Comparison of ENCODE assay signal across 9 cellular contexts in genomic region chr16:31200821-31201510, GRCh38. TPM values are rescaled to one million over a fixed set of nuclear protein-coding genes. Genes with fewer than 3 reads are reported as not detected.
A peak's percentile ranks its signal among the peaks of the same experiment; 100 is the strongest.
DNase-seq lines count a peak whose midpoint lies in the region; ATAC-seq, FAIRE-seq and TF ChIP-seq lines count a peak whose summit lies in the region.
"Had no signal": no experiment of that assay in that cellular context is flagged by ENCODE, and none has a peak within 500 bp of the region (broad histone marks: within the 10 kb centered on the region; RNA-seq: fewer than 3 reads in every experiment).

No MANE protein-coding gene starts in this region.

- in situ Hi-C loops in Panc1 (cut with HindIII; ENCODE audit: low pct_unique_long_range_greater_than_20kb, low sequenced_read_pairs), result no loop called here

- H3K4me3 Mint-ChIP-seq in nephron progenitor cell, result peak overlapping the region; percentile 75

- H3K4me1 ChIP-seq in Panc1 (ENCODE audit: control insufficient read depth, insufficient read depth, low read length), result peaks cover 22% of the 10 kb centered on the region

- peak; percentile 16 for TF ChIP-seq CTCF in GM10266 (IDR thresholded peaks at IDR 0.05; ENCODE audit: control insufficient read depth, insufficient read depth, low read depth, missing control alignments)
- TF ChIP-seq CTCF in Panc1 (IDR thresholded peaks at IDR 0.05), result no peak
- no peak for TF ChIP-seq CTCF in bronchial epithelial cell (IDR thresholded peaks at IDR 0.05; ENCODE audit: insufficient read depth, low read length, severe bottlenecking)
- TF ChIP-seq CTCF in nephron progenitor cell (IDR thresholded peaks at IDR 0.05), result no peak

- intact Hi-C loops in Panc1 (cut with micrococcal nuclease; ENCODE audit: unreplicated experiment), result loop anchor here (2.0 to 10.0 kb wide), 4 partner anchors 64 to 242 kb away; partner anchors contain the start of gene ZNF843

- H3K36me3 ChIP-seq in Panc1 (ENCODE audit: control insufficient read depth, insufficient read depth, low read length) (peaks cover under 1% of the 10 kb centered on the region; the same call in 1 of the 2 replicates), bronchial epithelial cell (ENCODE audit: control insufficient read depth, insufficient read depth, low read length) (peaks cover 2% of the 10 kb centered on the region)

- CTCF ChIA-PET in Panc1 (lab: Charles Lee), result interaction anchor here (0.5 to 1.8 kb wide), 3 partner anchors 15 to 181 kb away, joined by 3 to 6 read pairs (median 3); no protein-coding TSS in a partner anchor

- H3K27me3 ChIP-seq in Panc1 (ENCODE audit: control insufficient read depth, insufficient read depth, low read length) (no peaks in the 10 kb centered on the region), bronchial epithelial cell (ENCODE audit: control insufficient read depth, insufficient read depth, low read length) (no peaks in the 10 kb centered on the region)

- H3K27me3 Mint-ChIP-seq in nephron progenitor cell (ENCODE audit: low read depth, poor library complexity), result peaks cover 74% of the 10 kb centered on the region

- ATAC-seq in Panc1, result peak; percentile 24

- H3K27ac ChIP-seq in Panc1 (ENCODE audit: low read length), result peak overlapping the region; percentile 71

- peaks cover 10% of the 10 kb centered on the region for H3K4me1 Mint-ChIP-seq in nephron progenitor cell

- peaks cover 31% of the 10 kb centered on the region for H3K36me3 Mint-ChIP-seq in nephron progenitor cell (ENCODE audit: low read depth)

- FAIRE-seq in bronchial epithelial cell (lab: Jason Lieb, UNC) (no peak), frontal cortex (lab: Jason Lieb, UNC) (no peak)

- POLR2A ChIA-PET in Panc1 (lab: Charles Lee), result interaction anchor here (0.5 to 0.6 kb wide), 4 partner anchors 24 to 185 kb away, joined by 5 to 17 read pairs (median 8); no protein-coding TSS in a partner anchor

- H3K9me3 ChIP-seq in Panc1 (ENCODE audit: control insufficient read depth, insufficient read depth, low read depth, low read length), result no peaks in the 10 kb centered on the region

- H3K4me3 ChIP-seq in Panc1 (ENCODE audit: low read depth in 2 of 2, low read length in 2 of 2), result peak overlapping the region; percentile 51 to 69
- H3K4me3 ChIP-seq in bronchial epithelial cell (ENCODE audit: low read depth, low read length), result peak overlapping the region; percentile 75

- H3K9me3 Mint-ChIP-seq in nephron progenitor cell, result no peaks in the 10 kb centered on the region

- no TSS peak for BruUV-seq in Panc1 (replicated peaks; lab: Mats Ljungman, UMichigan)

- DNase-seq in GM10266 (ENCODE audit: extremely low spot score) (no peak), Panc1 (ENCODE audit: low read depth, low spot score) (no peak), bronchial epithelial cell (ENCODE audit: low read depth) (no peak), nephron progenitor cell (no peak), frontal cortex (ENCODE audit: low spot score in 2 of 2) (no peak), NCI-H446 treated with DMSO at 0.1 percent for 48 hours (lab: John Stamatoyannopoulos, UW) (no peak), NCI-H748 (lab: John Stamatoyannopoulos, UW; ENCODE audit: unreplicated experiment) (no peak), amygdala (lab: John Stamatoyannopoulos, UW) (no peak)

- H3K27ac Mint-ChIP-seq in nephron progenitor cell, result no peak overlapping the region

RNA-seq across cellular contexts. Expression of gene PYCARD, which starts 1.6 kb away (rescaled TPM):
- total RNA-seq in Panc1 (2021; ENCODE audit: unreplicated experiment) (99.4 TPM), bronchial epithelial cell (88.2 and 147 TPM in 2 replicates), frontal cortex (1.6 TPM)
- polyA plus RNA-seq in Panc1 (2012; ENCODE audit: insufficient read length), result 229 TPM

RNA-seq across cellular contexts. Expression of gene TRIM72, which starts 13.0 kb away (rescaled TPM):
- total RNA-seq in Panc1 (2021; ENCODE audit: unreplicated experiment), result 0.08 TPM
- 0.10 TPM for polyA plus RNA-seq in Panc1 (2012; ENCODE audit: insufficient read length)
- under 0.01 TPM in 1 of 2 replicates, not detected in the other for total RNA-seq in bronchial epithelial cell
- 1.2 TPM for total RNA-seq in frontal cortex
- total RNA-seq: T-helper 2 cell treated with Interferon-gamma antibody and Interleukin-4, amounts not matched to agents 100 ng/mL and 5 ng/mL, for 36 hours had no signal

RNA-seq across cellular contexts. Expression of gene PYDC1, which starts 16.0 kb away (rescaled TPM):
- total RNA-seq in Panc1 (2021; ENCODE audit: unreplicated experiment) (not detected), bronchial epithelial cell (not detected in 2 replicates), frontal cortex (0.41 TPM)
- 1.1 TPM for polyA plus RNA-seq in Panc1 (2012; ENCODE audit: insufficient read length)
- total RNA-seq: T-helper 2 cell treated with Interferon-gamma antibody and Interleukin-4, amounts not matched to agents 100 ng/mL and 5 ng/mL, for 36 hours had no signal

RNA-seq across cellular contexts. Expression of gene FUS, which starts 21.0 kb away (rescaled TPM):
- total RNA-seq in Panc1 (2021; ENCODE audit: unreplicated experiment) (441 TPM), bronchial epithelial cell (24.2 and 25.0 TPM in 2 replicates), frontal cortex (36.3 TPM)
- polyA plus RNA-seq in Panc1 (2012; ENCODE audit: insufficient read length), result 465 TPM

RNA-seq across cellular contexts. Expression of gene PRSS36, which starts 51.1 kb away (rescaled TPM):
- 0.23 TPM for total RNA-seq in Panc1 (2021; ENCODE audit: unreplicated experiment)
- polyA plus RNA-seq in Panc1 (2012; ENCODE audit: insufficient read length), result 0.52 TPM
- total RNA-seq in bronchial epithelial cell, result 0.26 and 1.3 TPM in 2 replicates
- 1.6 TPM for total RNA-seq in frontal cortex

Comparison
In these comparisons a context has a peak if more than half of its experiments do, and no peak if none do; other contexts are left out.
1. RNA of gene PYCARD, which starts 1.6 kb away (total RNA-seq): 99.4 TPM in Panc1 (single experiment) and 88.2 to 147 TPM in bronchial epithelial cell; 1.6 TPM in frontal cortex (single experiment); every median in the first group is over 10 times any median in the second.